Comparison of ENCODE assay signal across 2 cellular contexts in genomic region chr17:72271603-72272002, GRCh38.
TF ChIP-seq lines count a peak whose summit lies in the region.

No MANE protein-coding gene starts in this region.

TF ChIP-seq in IMR-90, 13 proteins besides CTCF, POLR2A, EP300 and RAD21 (continued from another document):
- TF ChIP-seq MAFK (IDR thresholded peaks at IDR 0.05; ENCODE audit: low read depth, low read length) (peak; percentile 30; the same call in 1 of the 2 replicates), BHLHE40 (IDR thresholded peaks at IDR 0.05; ENCODE audit: low read depth, low read length) (no peak)

TF ChIP-seq in K562, 482 proteins besides CTCF, POLR2A, EP300 and RAD21 (continued from another document):
- TF ChIP-seq HES1 (IDR thresholded peaks at IDR 0.05; ENCODE audit: low read depth) (no peak), KDM1A (IDR thresholded peaks at IDR 0.05) (no peak), ID3 (CRISPR knock-in tag; IDR thresholded peaks at IDR 0.05) (no peak), ID3 (tag; IDR thresholded peaks at IDR 0.05) (no peak), ZNF316 (IDR thresholded peaks at IDR 0.05) (0 out of 2 replicates have a peak, but pooled peaks have one; percentile 6), ZNF384 (IDR thresholded peaks at IDR 0.05; ENCODE audit: low read depth, low read length) (no peak)
- TF ChIP-seq, protein P1, sequence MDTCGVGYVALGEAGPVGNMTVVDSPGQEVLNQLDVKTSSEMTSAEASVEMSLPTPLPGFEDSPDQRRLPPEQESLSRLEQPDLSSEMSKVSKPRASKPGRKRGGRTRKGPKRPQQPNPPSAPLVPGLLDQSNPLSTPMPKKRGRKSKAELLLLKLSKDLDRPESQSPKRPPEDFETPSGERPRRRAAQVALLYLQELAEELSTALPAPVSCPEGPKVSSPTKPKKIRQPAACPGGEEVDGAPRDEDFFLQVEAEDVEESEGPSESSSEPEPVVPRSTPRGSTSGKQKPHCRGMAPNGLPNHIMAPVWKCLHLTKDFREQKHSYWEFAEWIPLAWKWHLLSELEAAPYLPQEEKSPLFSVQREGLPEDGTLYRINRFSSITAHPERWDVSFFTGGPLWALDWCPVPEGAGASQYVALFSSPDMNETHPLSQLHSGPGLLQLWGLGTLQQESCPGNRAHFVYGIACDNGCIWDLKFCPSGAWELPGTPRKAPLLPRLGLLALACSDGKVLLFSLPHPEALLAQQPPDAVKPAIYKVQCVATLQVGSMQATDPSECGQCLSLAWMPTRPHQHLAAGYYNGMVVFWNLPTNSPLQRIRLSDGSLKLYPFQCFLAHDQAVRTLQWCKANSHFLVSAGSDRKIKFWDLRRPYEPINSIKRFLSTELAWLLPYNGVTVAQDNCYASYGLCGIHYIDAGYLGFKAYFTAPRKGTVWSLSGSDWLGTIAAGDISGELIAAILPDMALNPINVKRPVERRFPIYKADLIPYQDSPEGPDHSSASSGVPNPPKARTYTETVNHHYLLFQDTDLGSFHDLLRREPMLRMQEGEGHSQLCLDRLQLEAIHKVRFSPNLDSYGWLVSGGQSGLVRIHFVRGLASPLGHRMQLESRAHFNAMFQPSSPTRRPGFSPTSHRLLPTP (IDR thresholded peaks at IDR 0.05; ENCODE audit: borderline replicate concordance, extremely low read depth, insufficient read length) = no peak
